Comparison of ENCODE assay signal across 8 cellular contexts in genomic region chr19:13396256-13397080, GRCh38.
DNase-seq lines count a peak whose midpoint lies in the region; ATAC-seq, FAIRE-seq and TF ChIP-seq lines count a peak whose summit lies in the region.

No MANE protein-coding gene starts in this region.

- H3K9me3 ChIP-seq in K562 (replicated peaks; ENCODE audit: control insufficient read depth, insufficient read depth, low read depth, low read length), result peaks cover 3% of the 10 kb centered on the region; the same call in 1 of the 2 replicates

- no peak for TF ChIP-seq POLR2A in K562 (conservative IDR thresholded peaks at IDR 0.05)

- no peaks in the 10 kb centered on the region for H3K79me2 ChIP-seq in K562 (ENCODE audit: control insufficient read depth, insufficient read depth, low read length)

- DNase-seq in BJ (ENCODE audit: low read depth) (peak; percentile 21), K562 (ENCODE audit: extremely low read depth in 1 of 4, low spot score in 3 of 4) (peak; percentile 67 to 81 (median 74)), left colon (peak in 1 of 2 donors; percentile 12), cortex of kidney (lab: John Stamatoyannopoulos, UW) (no peak), NCI-H2081 treated with DMSO at 0.1 percent for 48 hours (lab: John Stamatoyannopoulos, UW) (no peak)
- DNase-seq in Jurkat, Clone E6-1 (ENCODE audit: low read depth, low spot score), result peak; percentile 42

- POLR2A ChIA-PET in BJ (lab: Charles Lee), result no interaction called here
- POLR2A ChIA-PET in K562 (lab: Yijun Ruan, JAX), result no interaction called here

- H3K4me1 ChIP-seq in K562 (replicated peaks in 1 of 2; ENCODE audit: control insufficient read depth in 2 of 2, insufficient read depth in 2 of 2, low read length in 2 of 2), result peaks cover 9 to 27% of the 10 kb centered on the region in 2 experiments; a peak in 4 of 5 replicates

- H3K4me2 ChIP-seq in K562 (ENCODE audit: insufficient read depth, low read length), result peak overlapping the region; percentile 73

- ATAC-seq in K562 (peak; percentile 80), left colon (peak; percentile 31), HG03442 (IDR thresholded peaks at IDR 0.05; ENCODE audit: unreplicated experiment) (no peak), GM21381 (IDR thresholded peaks at IDR 0.05; ENCODE audit: unreplicated experiment) (no peak)

- peak overlapping the region; percentile 18; the same call in 1 of the 3 replicates for H3K27ac ChIP-seq in K562 (ENCODE audit: extremely low read depth, low read depth, low read length)

- in situ Hi-C loops in K562 (cut with MboI), result no loop called here

- peak; percentile 69 for FAIRE-seq in K562 (lab: Jason Lieb, UNC)

- intact Hi-C loops in K562 (cut with micrococcal nuclease) (no loop called here), left colon (cut with DNase I, micrococcal nuclease) (no loop called here)

- no peak for TF ChIP-seq RAD21 in K562 (CRISPR knock-in tag; conservative IDR thresholded peaks at IDR 0.05 in 1 of 2, IDR thresholded peaks at IDR 0.05 in 1 of 2)

- CTCF ChIA-PET in BJ (lab: Yijun Ruan, JAX) (no interaction called here), K562 (lab: Yijun Ruan, JAX; ENCODE audit: low intra/inter-chr PET ratio) (no interaction called here)

- TF ChIP-seq EP300 in K562 (IDR thresholded peaks at IDR 0.05; ENCODE audit: low read length), result no peak

- no TSS peak for BruUV-seq in K562 (replicated peaks; lab: Mats Ljungman, UMichigan)

- 20% methylated on average over 16 of the region's 18 CpGs for WGBS in K562 (ENCODE audit: insufficient coverage, low coverage, missing lambda C conversion rate)

- no peaks in the 10 kb centered on the region for H4K20me1 ChIP-seq in K562 (replicated peaks; ENCODE audit: control insufficient read depth, insufficient read depth, low read length)

- no peak overlapping the region for H3K9ac ChIP-seq in K562 (ENCODE audit: insufficient read depth in 1 of 2, low read depth in 2 of 2, low read length in 2 of 2)

- peak overlapping the region; percentile 94 for H2AFZ ChIP-seq in K562 (ENCODE audit: low read depth, low read length)

- H3K9me1 ChIP-seq in K562 (ENCODE audit: control insufficient read depth, insufficient read depth, low read length), result no peaks in the 10 kb centered on the region

- H3K36me3 ChIP-seq in BJ (ENCODE audit: control insufficient read depth, insufficient read depth, low read length) (no peaks in the 10 kb centered on the region), K562 (ENCODE audit: control insufficient read depth, insufficient read depth, low read length) (no peaks in the 10 kb centered on the region)

- H3K27me3 ChIP-seq in BJ (ENCODE audit: control insufficient read depth, insufficient read depth, low read length) (no peaks in the 10 kb centered on the region), K562 (ENCODE audit: control insufficient read depth in 2 of 2, insufficient read depth in 2 of 2, low read length in 2 of 2) (no peaks in the 10 kb centered on the region; a peak in 1 of 5 replicates)

- H3K4me3 ChIP-seq in BJ (ENCODE audit: low read depth, low read length), result no peak overlapping the region
- H3K4me3 ChIP-seq in Jurkat, Clone E6-1 (ENCODE audit: low read length), result peak overlapping the region; percentile 4; the same call in 1 of the 2 replicates
- no peak overlapping the region for H3K4me3 ChIP-seq in K562

- TF ChIP-seq CTCF in BJ (IDR thresholded peaks at IDR 0.05; ENCODE audit: insufficient read depth, low read depth, low read length) (no peak), K562 (IDR thresholded peaks at IDR 0.05 in 2 of 3, conservative IDR thresholded peaks at IDR 0.05 in 1 of 3; ENCODE audit: insufficient read depth in 2 of 3, low read depth in 1 of 3, low read length in 3 of 3) (0 out of 6 replicates have a peak, but pooled peaks of 1 of the 3 experiments have one; percentile 12)

TF ChIP-seq in K562, 482 proteins besides CTCF, POLR2A, EP300 and RAD21 (continues in another document):
- TF ChIP-seq SFPQ (IDR thresholded peaks at IDR 0.05; ENCODE audit: low read depth, low read length), result no peak
- TF ChIP-seq TEAD1 (CRISPR knock-in tag; IDR thresholded peaks at IDR 0.05), result no peak
- TF ChIP-seq PRDM10 (IDR thresholded peaks at IDR 0.05; ENCODE audit: partially characterized antibody), result peak; percentile 69
- TF ChIP-seq NR3C1 (CRISPR knock-in tag; IDR thresholded peaks at IDR 0.05), result no peak
- no peak for TF ChIP-seq CEBPZ (IDR thresholded peaks at IDR 0.05; ENCODE audit: borderline replicate concordance, low read depth, low read length)
- no peak for TF ChIP-seq ZNF707 (CRISPR knock-in tag; conservative IDR thresholded peaks at IDR 0.05)
- peak in 1 of 2 experiments; percentile 41 for TF ChIP-seq E2F6 (IDR thresholded peaks at IDR 0.05; ENCODE audit: borderline replicate concordance in 1 of 2, extremely low read depth in 1 of 2, insufficient read depth in 1 of 2, insufficient read length in 1 of 2, low read depth in 1 of 2, low read length in 1 of 2, poor library complexity in 1 of 2, severe bottlenecking in 1 of 2)
- no peak for TF ChIP-seq SMC3 (conservative IDR thresholded peaks at IDR 0.05; ENCODE audit: insufficient read depth, low read depth, low read length)
- no peak for TF ChIP-seq PURB (CRISPR knock-in tag; IDR thresholded peaks at IDR 0.05; ENCODE audit: low read depth)

Comparison
In these comparisons a context has a peak if more than half of its experiments do, and no peak if none do; other contexts are left out.
1. DNase-seq: peak in BJ (single experiment), Jurkat, Clone E6-1 (single experiment) and K562 (4 of 4); none in cortex of kidney (single experiment) and NCI-H2081 treated with DMSO at 0.1 percent for 48 hours (single experiment).
2. ATAC-seq: peak in K562 (single experiment) and left colon (single experiment); none in HG03442 (single experiment) and GM21381 (single experiment).